ENCODE assay signal across 12 cellular contexts in genomic region chr4:77006753-77007355, GRCh38. TPM values are rescaled to one million over a fixed set of nuclear protein-coding genes. Genes with fewer than 3 reads are reported as not detected.
DNase-seq lines count a peak whose midpoint lies in the region; ATAC-seq and TF ChIP-seq lines count a peak whose summit lies in the region.
"Had no signal": no experiment of that assay in that cellular context is flagged by ENCODE, and none has a peak within 500 bp of the region (broad histone marks: within the 10 kb centered on the region; RNA-seq: fewer than 3 reads in every experiment).

No MANE protein-coding gene starts in this region.

- no peak for DNase-seq in caudate nucleus (lab: John Stamatoyannopoulos, UW)
- DNase-seq in osteocyte (ENCODE audit: extremely low spot score, unreplicated experiment): no peak
- DNase-seq in dedifferentiated amniotic fluid mesenchymal stem cell (ENCODE audit: extremely low spot score): no peak
- DNase-seq in NCI-H748 treated with DMSO at 0.1 percent for 48 hours (lab: John Stamatoyannopoulos, UW): no peak
- DNase-seq: activated CD4-positive, CD25-positive, alpha-beta regulatory T cell treated with anti-CD3 and anti-CD28 coated beads, Interleukin-2, amount 50 U/mL, for 72 hours; activated naive CD8-positive, alpha-beta T cell treated with anti-CD3 and anti-CD28 coated beads, Interleukin-2, amount 10 ng/mL, durations not matched to agents 7 days and 5 days; NCI-H1436 had no signal

- peaks cover 85% of the 10 kb centered on the region for H3K4me1 Mint-ChIP-seq in osteocyte (ENCODE audit: unreplicated experiment)

- ATAC-seq in GM18511 (IDR thresholded peaks at IDR 0.05; ENCODE audit: unreplicated experiment): peak; percentile 6
- ATAC-seq in HG02678 (IDR thresholded peaks at IDR 0.05; ENCODE audit: unreplicated experiment): peak; percentile 16
- no peak for ATAC-seq in GM21619 (IDR thresholded peaks at IDR 0.05; ENCODE audit: unreplicated experiment)
- no peak for ATAC-seq in HG02571 (IDR thresholded peaks at IDR 0.05; ENCODE audit: unreplicated experiment)
- ATAC-seq: Panc1 had no signal

- H3K9me3 Mint-ChIP-seq in osteocyte (ENCODE audit: unreplicated experiment): no peaks in the 10 kb centered on the region
- H3K9me3 Mint-ChIP-seq: activated naive CD8-positive, alpha-beta T cell treated with anti-CD3 and anti-CD28 coated beads, Interleukin-2, amount 10 ng/mL, durations not matched to agents 7 days and 5 days had no signal

- H3K27ac ChIP-seq in caudate nucleus (ENCODE audit: low read depth, low read length): peak overlapping the region; percentile 36

- peak overlapping the region; percentile 97 for H3K27ac Mint-ChIP-seq in osteocyte (ENCODE audit: unreplicated experiment)

- peak overlapping the region; percentile 12 for H3K4me3 Mint-ChIP-seq in osteocyte (ENCODE audit: unreplicated experiment)
- H3K4me3 Mint-ChIP-seq: activated naive CD8-positive, alpha-beta T cell treated with anti-CD3 and anti-CD28 coated beads, Interleukin-2, amount 10 ng/mL, durations not matched to agents 7 days and 5 days had no signal

- TF ChIP-seq CTCF in osteocyte (IDR thresholded peaks at IDR 0.05): no peak

- H3K27me3 Mint-ChIP-seq in osteocyte (ENCODE audit: unreplicated experiment): no peaks in the 10 kb centered on the region
- H3K27me3 Mint-ChIP-seq: activated naive CD8-positive, alpha-beta T cell treated with anti-CD3 and anti-CD28 coated beads, Interleukin-2, amount 10 ng/mL, durations not matched to agents 7 days and 5 days had no signal

- peaks cover 57% of the 10 kb centered on the region for H3K36me3 Mint-ChIP-seq in osteocyte (ENCODE audit: unreplicated experiment)

RNA-seq across cellular contexts. Expression of gene SEPTIN11, which starts 57.3 kb away (rescaled TPM):
- total RNA-seq in osteocyte: 460 and 476 TPM in 2 replicates

Comparison
In these comparisons a context has a peak if more than half of its experiments do, and no peak if none do; other contexts are left out.
1. ATAC-seq: peak in GM18511 (single experiment) and HG02678 (single experiment); none in GM21619 (single experiment) and HG02571 (single experiment).